In genomic region chrX:70013483-70014222, GRCh38 we compare ENCODE assay signal across 25 cellular contexts. TPM values are rescaled to one million over a fixed set of nuclear protein-coding genes. Genes with fewer than 3 reads are reported as not detected.
A peak's percentile ranks its signal among the peaks of the same experiment; 100 is the strongest.
DNase-seq lines count a peak whose midpoint lies in the region; ATAC-seq, FAIRE-seq and TF ChIP-seq lines count a peak whose summit lies in the region.
"Had no signal": no experiment of that assay in that cellular context is flagged by ENCODE, and none has a peak within 500 bp of the region (broad histone marks: within the 10 kb centered on the region; RNA-seq: fewer than 3 reads in every experiment).

No MANE protein-coding gene starts in this region.

- no peak for TF ChIP-seq POLR2A in HepG2 (IDR thresholded peaks at IDR 0.05; ENCODE audit: insufficient read depth in 1 of 2, low read depth in 2 of 2, low read length in 2 of 2)
- no peak for TF ChIP-seq POLR2A in right lobe of liver (IDR thresholded peaks at IDR 0.05)

- in situ Hi-C loops in HepG2 (cut with HindIII; ENCODE audit: extremely low pct_ligation_motif_present, low pct_unique_long_range_greater_than_20kb), result no loop called here

- H3K9me3 Mint-ChIP-seq in glutamatergic neuron (ENCODE audit: unreplicated experiment), result no peaks in the 10 kb centered on the region
- H3K9me3 Mint-ChIP-seq: activated naive CD8-positive, alpha-beta T cell treated with anti-CD3 and anti-CD28 coated beads, Interleukin-2, amount 50 U/mL, for 24 hours; HFFc6 had no signal

- no peaks in the 10 kb centered on the region for H3K27me3 Mint-ChIP-seq in glutamatergic neuron (ENCODE audit: unreplicated experiment)
- H3K27me3 Mint-ChIP-seq: activated naive CD8-positive, alpha-beta T cell treated with anti-CD3 and anti-CD28 coated beads, Interleukin-2, amount 50 U/mL, for 24 hours had no signal

- BruUV-seq in HepG2 (replicated peaks; lab: Mats Ljungman, UMichigan), result no TSS peak

- H3K36me3 ChIP-seq in HepG2 (replicated peaks in 1 of 2; ENCODE audit: control insufficient read depth in 1 of 2, insufficient read depth in 2 of 2, low read length in 2 of 2) (no peaks in the 10 kb centered on the region), right lobe of liver (no peaks in the 10 kb centered on the region), lung (ENCODE audit: control insufficient read depth in 2 of 2, insufficient read depth in 2 of 2, low read length in 2 of 2) (no peaks in the 10 kb centered on the region)
- H3K36me3 ChIP-seq: upper lobe of left lung had no signal

- CTCF ChIA-PET in HepG2 (lab: Yijun Ruan, JAX; ENCODE audit: low intra/inter-chr PET ratio, low total read pairs), result no interaction called here

- no peak for FAIRE-seq in HepG2 (lab: Jason Lieb, UNC)
- FAIRE-seq: A204.1, bronchial epithelial cell had no signal

- no peak overlapping the region for H3K9ac ChIP-seq in HepG2 (ENCODE audit: insufficient read depth, low read depth, low read length)

- no peak overlapping the region for H3K4me3 Mint-ChIP-seq in glutamatergic neuron (ENCODE audit: unreplicated experiment)
- H3K4me3 Mint-ChIP-seq: activated naive CD8-positive, alpha-beta T cell treated with anti-CD3 and anti-CD28 coated beads, Interleukin-2, amount 50 U/mL, for 24 hours; HFFc6 had no signal

- H3K79me2 ChIP-seq in HepG2 (ENCODE audit: insufficient read depth, low read length), result no peaks in the 10 kb centered on the region

- TF ChIP-seq EP300 in HepG2 (IDR thresholded peaks at IDR 0.05; ENCODE audit: low read depth in 2 of 2, low read length in 2 of 2) (no peak), HepG2 (CRISPR knock-in tag; IDR thresholded peaks at IDR 0.05; ENCODE audit: borderline replicate concordance) (no peak)

- POLR2A ChIA-PET in HepG2 (lab: Yijun Ruan, JAX), result no interaction called here

- no peaks in the 10 kb centered on the region for H4K20me1 ChIP-seq in HepG2 (ENCODE audit: insufficient read depth, low read length)

- no peak overlapping the region for H3K4me2 ChIP-seq in HepG2 (ENCODE audit: low read depth, low read length)

- H3K27me3 ChIP-seq in HepG2 (ENCODE audit: control insufficient read depth in 1 of 2, insufficient read depth in 2 of 2, low read length in 2 of 2), result no peaks in the 10 kb centered on the region
- no peaks in the 10 kb centered on the region for H3K27me3 ChIP-seq in right lobe of liver
- H3K27me3 ChIP-seq in lung (ENCODE audit: control insufficient read depth, insufficient read depth), result no peaks in the 10 kb centered on the region
- H3K27me3 ChIP-seq: foreskin keratinocyte, upper lobe of left lung had no signal

- H3K4me3 ChIP-seq in HepG2 (replicated peaks in 1 of 3; ENCODE audit: insufficient read depth in 1 of 3, low read depth in 2 of 3, low read length in 3 of 3) (no peak overlapping the region), right lobe of liver (no peak overlapping the region), lung (no peak overlapping the region)
- H3K4me3 ChIP-seq: upper lobe of left lung had no signal

- H3K9me3 ChIP-seq in HepG2 (ENCODE audit: low read length) (no peaks in the 10 kb centered on the region), right lobe of liver (no peaks in the 10 kb centered on the region), lung (ENCODE audit: control insufficient read depth in 2 of 2, insufficient read depth in 1 of 2, low read length in 1 of 2) (no peaks in the 10 kb centered on the region)
- H3K9me3 ChIP-seq: upper lobe of left lung had no signal

- no peak for TF ChIP-seq CTCF in HepG2 (CRISPR knock-in tag; IDR thresholded peaks at IDR 0.05)
- no peak for TF ChIP-seq CTCF in right lobe of liver (IDR thresholded peaks at IDR 0.05)
- TF ChIP-seq CTCF in glutamatergic neuron (IDR thresholded peaks at IDR 0.05; ENCODE audit: partially characterized antibody, unreplicated experiment), result no peak
- TF ChIP-seq CTCF in lung (IDR thresholded peaks at IDR 0.05; ENCODE audit: control extremely low read depth, extremely low read depth), result no peak

- no peaks in the 10 kb centered on the region for H3K36me3 Mint-ChIP-seq in glutamatergic neuron (ENCODE audit: unreplicated experiment)

- H2AFZ ChIP-seq in HepG2 (ENCODE audit: low read length), result no peak overlapping the region

- no peaks in the 10 kb centered on the region for H3K4me1 ChIP-seq in HepG2 (ENCODE audit: insufficient read depth, low read length)
- H3K4me1 ChIP-seq in right lobe of liver, result no peaks in the 10 kb centered on the region
- peaks cover 0 to 3% of the 10 kb centered on the region in 2 donors for H3K4me1 ChIP-seq in lung (ENCODE audit: control insufficient read depth in 2 of 2, insufficient read depth in 2 of 2, low read length in 2 of 2)
- H3K4me1 ChIP-seq: foreskin keratinocyte, upper lobe of left lung had no signal

- H3K4me1 Mint-ChIP-seq in glutamatergic neuron (ENCODE audit: low read depth, unreplicated experiment), result no peaks in the 10 kb centered on the region

- H3K27ac ChIP-seq in HepG2 (ENCODE audit: extremely low read length, insufficient read depth, low read length) (no peak overlapping the region), right lobe of liver (no peak overlapping the region), lung (ENCODE audit: low read depth in 1 of 2, low read length in 1 of 2) (peak overlapping the region; percentile 15 to 78)
- H3K27ac ChIP-seq: foreskin keratinocyte had no signal

- DNase-seq in HepG2 (ENCODE audit: low spot score), result no peak
- no peak for DNase-seq in right lobe of liver
- DNase-seq in glutamatergic neuron, result no peak
- no peak for DNase-seq in lung (ENCODE audit: low spot score)
- DNase-seq in A172 (ENCODE audit: low spot score), result no peak
- no peak for DNase-seq in GOT3 (lab: John Stamatoyannopoulos, UW)
- no peak for DNase-seq in GM03348 (ENCODE audit: low spot score)
- DNase-seq: activated CD4-positive, alpha-beta T cell treated with anti-CD3 and anti-CD28 coated beads for 4 hours; activated naive CD8-positive, alpha-beta T cell treated with anti-CD3 and anti-CD28 coated beads, Interleukin-2, amount 50 U/mL, for 24 hours; dermis blood vessel endothelial cell; EL; foreskin keratinocyte; HFFc6; NCI-H1105; NCI-H2107; NCI-H526 treated with DMSO at 0.1 percent for 48 hours; stimulated activated CD4-positive, alpha-beta T cell treated with anti-CD3 and anti-CD28 coated beads, Interleukin-4, amount 100 ng/mL, for 4 hours; upper lobe of left lung had no signal

- H3K27ac Mint-ChIP-seq in glutamatergic neuron (ENCODE audit: unreplicated experiment), result peak overlapping the region; percentile 28
- H3K27ac Mint-ChIP-seq: activated naive CD8-positive, alpha-beta T cell treated with anti-CD3 and anti-CD28 coated beads, Interleukin-2, amount 50 U/mL, for 24 hours; activated T-helper 2 cell treated with anti-CD3 and anti-CD28 coated beads, Interferon-gamma antibody, Interleukin-2, Interleukin-4, amounts not matched to agents 10 μg/mL and 5 μg/mL and 100 μg/mL, durations not matched to agents 14 hours and 24 hours and 36 hours; HFFc6 had no signal

- no peak for TF ChIP-seq RAD21 in HepG2 (CRISPR knock-in tag; IDR thresholded peaks at IDR 0.05)

- intact Hi-C loops in HepG2 (cut with micrococcal nuclease; ENCODE audit: unreplicated experiment), result no loop called here
- intact Hi-C loops in right lobe of liver (cut with DNase I), result no loop called here

- ATAC-seq in HepG2 (peak; percentile 38; the same call in 1 of the 3 replicates), right lobe of liver (no peak), lung (ENCODE audit: insufficient read depth, low FRiP score) (no peak), GM18909 (IDR thresholded peaks at IDR 0.05; ENCODE audit: poor library complexity, unreplicated experiment) (no peak)
- ATAC-seq: activated naive CD8-positive, alpha-beta T cell treated with anti-CD3 and anti-CD28 coated beads, Interleukin-2, amount 50 U/mL, for 24 hours; foreskin keratinocyte had no signal

- no CpG with 5 or more reads among the region's 3 CpGs for whole genome bisulfite sequencing in HepG2 (ENCODE audit: low lambda C conversion rate)
- WGBS in right lobe of liver (ENCODE audit: insufficient coverage, low coverage, low lambda C conversion rate, missing lambda C conversion rate), result 46% methylated on average over 2 of the region's 3 CpGs
- 42 to 56% methylated on average over 3 of the region's 3 CpGs for WGBS in lung, 2 donors

RNA-seq across cellular contexts. Expression of gene AWAT2, which starts 36.1 kb away (rescaled TPM):
- total RNA-seq in HepG2 (2016; rRNA removed; fragmentation: Illumina TruSeq; extraction: Trizol), result not detected in 2 replicates
- not detected in 2 replicates for total RNA-seq in HepG2 (2016; cell fraction: cytosol; rRNA removed; fragmentation: Illumina TruSeq; extraction: Trizol; ENCODE audit: low read depth)
- not detected in 2 replicates for total RNA-seq in HepG2 (2016; cell fraction: insoluble cytoplasmic fraction; rRNA removed; fragmentation: Illumina TruSeq; extraction: Trizol)
- not detected in 2 replicates for total RNA-seq in HepG2 (2016; cell fraction: membrane; rRNA removed; fragmentation: Illumina TruSeq; extraction: Trizol)
- total RNA-seq in HepG2 (2016; cell fraction: nucleus; rRNA removed; fragmentation: Illumina TruSeq; extraction: Trizol), result not detected in 2 replicates
- not detected in 2 replicates for polyA plus RNA-seq in HepG2 (2011; rRNA removed)
- polyA plus RNA-seq in HepG2 (2011; cell fraction: cytosol; rRNA removed), result not detected in 2 replicates
- not detected in 2 replicates for polyA plus RNA-seq in HepG2 (2011; cell fraction: nucleus; rRNA removed)
- polyA plus RNA-seq in HepG2 (2012), result not detected in 2 replicates
- not detected in 2 replicates for polyA plus RNA-seq in HepG2 (2016; cell fraction: cytosol; fragmentation: Illumina TruSeq; extraction: Trizol; ENCODE audit: low read depth)
- polyA plus RNA-seq in HepG2 (2016; cell fraction: insoluble cytoplasmic fraction; fragmentation: Illumina TruSeq; extraction: Trizol; ENCODE audit: low read depth), result not detected in 2 replicates
- polyA plus RNA-seq in HepG2 (2016; cell fraction: membrane; fragmentation: Illumina TruSeq; extraction: Trizol; ENCODE audit: low read depth), result not detected in 2 replicates
- polyA plus RNA-seq in HepG2 (2016; cell fraction: nucleus; fragmentation: Illumina TruSeq; extraction: Trizol; ENCODE audit: insufficient read depth, low read depth), result not detected in 2 replicates
- polyA minus RNA-seq in HepG2 (2011; rRNA and poly(A)+ RNA removed; ENCODE audit: low replicate concordance), result not detected in 2 replicates
- not detected in 2 replicates for polyA minus RNA-seq in HepG2 (2011; cell fraction: cytosol; rRNA and poly(A)+ RNA removed)
- not detected in 2 replicates for polyA minus RNA-seq in HepG2 (2011; cell fraction: nucleus; rRNA and poly(A)+ RNA removed)
- not detected for total RNA-seq in right lobe of liver
- total RNA-seq in glutamatergic neuron (ENCODE audit: unreplicated experiment), result not detected
- not detected for total RNA-seq in lung
- polyA plus RNA-seq in lung, result under 1 TPM in 1 of 2 donors, not detected in 1; 0.07 TPM
- not detected in 2 replicates for total RNA-seq in A172 (2014; rRNA removed; shearing (Covaris generic))
- total RNA-seq: activated T-helper 2 cell treated with anti-CD3 and anti-CD28 coated beads, Interferon-gamma antibody, Interleukin-2, Interleukin-4, amounts not matched to agents 10 μg/mL and 5 μg/mL and 100 μg/mL, durations not matched to agents 14 hours and 24 hours and 36 hours; bronchial epithelial cell; foreskin keratinocyte; HFFc6 had no signal
- polyA plus RNA-seq: BJ, foreskin keratinocyte, neural cell had no signal

RNA-seq across cellular contexts. Expression of gene OTUD6A, which starts 48.6 kb away (rescaled TPM):
- total RNA-seq in HepG2 (2016; rRNA removed; fragmentation: Illumina TruSeq; extraction: Trizol) (not detected in 2 replicates), right lobe of liver (not detected), glutamatergic neuron (ENCODE audit: unreplicated experiment) (not detected), lung (not detected)
- total RNA-seq in HepG2 (2016; cell fraction: cytosol; rRNA removed; fragmentation: Illumina TruSeq; extraction: Trizol; ENCODE audit: low read depth), result not detected in 2 replicates
- not detected in 2 replicates for total RNA-seq in HepG2 (2016; cell fraction: insoluble cytoplasmic fraction; rRNA removed; fragmentation: Illumina TruSeq; extraction: Trizol)
- not detected in 2 replicates for total RNA-seq in HepG2 (2016; cell fraction: membrane; rRNA removed; fragmentation: Illumina TruSeq; extraction: Trizol)
- total RNA-seq in HepG2 (2016; cell fraction: nucleus; rRNA removed; fragmentation: Illumina TruSeq; extraction: Trizol), result not detected in 2 replicates
- polyA plus RNA-seq in HepG2 (2011; rRNA removed) (not detected in 2 replicates), lung (not detected)
- polyA plus RNA-seq in HepG2 (2011; cell fraction: cytosol; rRNA removed), result not detected in 2 replicates
- polyA plus RNA-seq in HepG2 (2011; cell fraction: nucleus; rRNA removed), result not detected in 2 replicates
- polyA plus RNA-seq in HepG2 (2012), result not detected in 2 replicates
- polyA plus RNA-seq in HepG2 (2016; cell fraction: cytosol; fragmentation: Illumina TruSeq; extraction: Trizol; ENCODE audit: low read depth), result not detected in 2 replicates
- not detected in 2 replicates for polyA plus RNA-seq in HepG2 (2016; cell fraction: insoluble cytoplasmic fraction; fragmentation: Illumina TruSeq; extraction: Trizol; ENCODE audit: low read depth)
- polyA plus RNA-seq in HepG2 (2016; cell fraction: membrane; fragmentation: Illumina TruSeq; extraction: Trizol; ENCODE audit: low read depth), result not detected in 2 replicates
- not detected in 2 replicates for polyA plus RNA-seq in HepG2 (2016; cell fraction: nucleus; fragmentation: Illumina TruSeq; extraction: Trizol; ENCODE audit: insufficient read depth, low read depth)
- not detected in 2 replicates for polyA minus RNA-seq in HepG2 (2011; rRNA and poly(A)+ RNA removed; ENCODE audit: low replicate concordance)
- not detected in 2 replicates for polyA minus RNA-seq in HepG2 (2011; cell fraction: cytosol; rRNA and poly(A)+ RNA removed)
- not detected in 2 replicates for polyA minus RNA-seq in HepG2 (2011; cell fraction: nucleus; rRNA and poly(A)+ RNA removed)
- not detected in 2 replicates for total RNA-seq in A172 (2014; rRNA removed; shearing (Covaris generic))
- total RNA-seq: activated T-helper 2 cell treated with anti-CD3 and anti-CD28 coated beads, Interferon-gamma antibody, Interleukin-2, Interleukin-4, amounts not matched to agents 10 μg/mL and 5 μg/mL and 100 μg/mL, durations not matched to agents 14 hours and 24 hours and 36 hours; bronchial epithelial cell; dermis blood vessel endothelial cell; foreskin keratinocyte; HFFc6; pulmonary artery endothelial cell; upper lobe of left lung had no signal
- polyA plus RNA-seq: BJ, foreskin keratinocyte, neural cell had no signal

Comparison
In these comparisons a context has a peak if more than half of its experiments do, and no peak if none do; other contexts are left out.
1. H3K27ac ChIP-seq: peak in lung (2 of 2); none in HepG2 (single experiment) and right lobe of liver (0 of 3).